In genomic region chr2:54618646-54619565, GRCh38 we compare ENCODE assay signal across 11 cellular contexts.
DNase-seq lines count a peak whose midpoint lies in the region; ATAC-seq and TF ChIP-seq lines count a peak whose summit lies in the region.
"Had no signal": no experiment of that assay in that cellular context is flagged by ENCODE, and none has a peak within 500 bp of the region (broad histone marks: within the 10 kb centered on the region; RNA-seq: fewer than 3 reads in every experiment).

No MANE protein-coding gene starts in this region.

- H3K36me3 ChIP-seq in muscle layer of duodenum (ENCODE audit: control insufficient read depth in 1 of 2, insufficient read depth in 2 of 2, low read length in 2 of 2) (peaks cover 27 to 66% of the 10 kb centered on the region in 2 donors), uterus (no peaks in the 10 kb centered on the region)

- H3K27me3 ChIP-seq in muscle layer of duodenum (ENCODE audit: low read depth, low read length) (no peaks in the 10 kb centered on the region), uterus (no peaks in the 10 kb centered on the region)

- DNase-seq in Right ventricle myocardium inferior (ENCODE audit: missing footprints) (no peak), cardiac septum (ENCODE audit: low spot score) (no peak), uterus (no peak), LoVo (ENCODE audit: low spot score) (no peak)
- DNase-seq in effector memory CD8-positive, alpha-beta T cell, result no peak
- DNase-seq: activated CD4-positive, alpha-beta T cell treated with anti-CD3 and anti-CD28 coated beads for 4 hours; NCI-H526 treated with DMSO at 0.1 percent for 48 hours had no signal

- peak overlapping the region; percentile 13 to 47 for H3K27ac Mint-ChIP-seq in effector memory CD8-positive, alpha-beta T cell

- no peak overlapping the region for H3K4me3 Mint-ChIP-seq in effector memory CD8-positive, alpha-beta T cell

- no peak for TF ChIP-seq POLR2A in uterus (IDR thresholded peaks at IDR 0.05)

- intact Hi-C loops in Right ventricle myocardium inferior (cut with DNase I) (loop anchor here (5.0 kb wide), 1 partner anchor 142 kb away; no protein-coding TSS in a partner anchor), cardiac septum (cut with DNase I) (no loop called here), uterus (cut with DNase I; ENCODE audit: low total_unique reads) (no loop called here)

- no peaks in the 10 kb centered on the region for H3K27me3 Mint-ChIP-seq in effector memory CD8-positive, alpha-beta T cell

- H3K4me1 ChIP-seq in muscle layer of duodenum (ENCODE audit: control insufficient read depth in 1 of 2, insufficient read depth in 2 of 2, low read length in 2 of 2), result peaks cover 13 to 25% of the 10 kb centered on the region in 2 donors
- H3K4me1 ChIP-seq in uterus, result peaks cover 0 to 3% of the 10 kb centered on the region in 2 donors

- peaks cover 6 to 22% of the 10 kb centered on the region in 2 donors for H3K4me1 Mint-ChIP-seq in effector memory CD8-positive, alpha-beta T cell (ENCODE audit: low read depth in 2 of 2)

- peak overlapping the region; percentile 52 for H3K27ac ChIP-seq in muscle layer of duodenum (ENCODE audit: low read length)
- peak overlapping the region; percentile 40 to 75 for H3K27ac ChIP-seq in uterus

- no peaks in the 10 kb centered on the region for H3K9me3 Mint-ChIP-seq in effector memory CD8-positive, alpha-beta T cell

- H3K4me3 ChIP-seq in muscle layer of duodenum (ENCODE audit: low read depth in 1 of 2, low read length in 2 of 2) (no peak overlapping the region), uterus (no peak overlapping the region)
- H3K4me3 ChIP-seq: coronary artery had no signal

- peaks cover 81% of the 10 kb centered on the region for H3K36me3 Mint-ChIP-seq in effector memory CD8-positive, alpha-beta T cell (ENCODE audit: insufficient read depth)

- H3K9me3 ChIP-seq in muscle layer of duodenum (ENCODE audit: control insufficient read depth in 1 of 2, low read length in 2 of 2) (no peaks in the 10 kb centered on the region), uterus (no peaks in the 10 kb centered on the region)

- peak; percentile 29 for ATAC-seq in Right ventricle myocardium inferior
- ATAC-seq in effector memory CD8-positive, alpha-beta T cell (replicated peaks), result no peak
- ATAC-seq in GM21825 (IDR thresholded peaks at IDR 0.05; ENCODE audit: unreplicated experiment), result no peak
- no peak for ATAC-seq in GM21515 (IDR thresholded peaks at IDR 0.05; ENCODE audit: unreplicated experiment)

- TF ChIP-seq CTCF in uterus (IDR thresholded peaks at IDR 0.05), result no peak
